Comparison of ENCODE assay signal across 8 cellular contexts in the genomic region with DNA sequence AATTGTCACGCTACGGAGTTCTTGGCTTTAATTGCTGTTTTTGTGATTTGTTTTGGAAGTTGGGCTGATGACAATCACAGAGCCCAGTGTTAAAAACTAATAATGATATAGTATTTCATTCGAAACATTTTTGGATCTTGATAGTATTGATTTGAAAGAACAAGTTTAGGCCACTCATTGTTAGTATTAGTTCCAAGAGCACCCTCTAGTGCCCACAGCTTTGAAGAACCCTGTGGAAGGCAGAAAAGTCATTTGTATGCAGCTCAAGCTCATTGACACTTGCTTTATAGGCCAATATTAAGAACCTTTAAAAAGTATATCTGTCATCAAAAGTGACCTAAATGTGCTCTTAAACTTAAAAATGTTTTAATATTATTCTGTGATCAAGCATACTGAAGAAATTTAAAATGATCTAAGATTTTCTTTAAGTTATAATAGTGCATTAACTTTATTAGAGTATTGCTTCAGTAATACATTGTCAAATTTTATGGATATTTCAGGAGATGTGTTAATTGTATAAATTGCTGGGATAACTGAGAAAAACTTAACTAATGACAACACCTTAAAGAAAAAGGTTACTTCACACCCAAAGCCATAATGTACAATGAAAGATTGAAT.
DNase-seq lines count a peak whose midpoint lies in the region; ATAC-seq and TF ChIP-seq lines count a peak whose summit lies in the region.

No MANE protein-coding gene starts in this region.

- H3K4me3 ChIP-seq in heart left ventricle: no peak overlapping the region
- no peak overlapping the region for H3K4me3 ChIP-seq in Jurkat, Clone E6-1 (ENCODE audit: low read length)
- no peak overlapping the region for H3K4me3 ChIP-seq in RWPE2 (ENCODE audit: severe bottlenecking)
- H3K4me3 ChIP-seq in fibroblast of pulmonary artery (replicated peaks; ENCODE audit: low read depth, low read length): no peak overlapping the region
- H3K4me3 ChIP-seq in retinal pigment epithelial cell (ENCODE audit: low read length): no peak overlapping the region

- H3K27ac ChIP-seq in heart left ventricle (no peak overlapping the region), RWPE2 (ENCODE audit: poor library complexity, severe bottlenecking) (no peak overlapping the region)

- H3K27me3 ChIP-seq in heart left ventricle (peaks cover 0 to 6% (median 0%) of the 10 kb centered on the region in 9 donors), RWPE2 (ENCODE audit: insufficient read depth, poor library complexity, severe bottlenecking) (no peaks in the 10 kb centered on the region)

- 70 to 81% (median 72%) methylated on average over 3 of the region's 3 CpGs for WGBS in heart left ventricle, 4 donors

- DNase-seq in heart left ventricle (no peak), Right ventricle myocardium inferior (ENCODE audit: missing footprints) (no peak), RWPE2 (ENCODE audit: low spot score) (no peak), fibroblast of pulmonary artery (ENCODE audit: low read depth) (peak; percentile 61), retinal pigment epithelial cell (ENCODE audit: low read depth) (peak; percentile 21), cerebellum (ENCODE audit: low spot score) (no peak), NK-92 (lab: John Stamatoyannopoulos, UW; ENCODE audit: unreplicated experiment) (no peak)
- peak; percentile 18 for DNase-seq in Jurkat, Clone E6-1 (ENCODE audit: low read depth, low spot score)

- H3K4me1 ChIP-seq in heart left ventricle: no peaks in the 10 kb centered on the region
- no peaks in the 10 kb centered on the region for H3K4me1 ChIP-seq in RWPE2 (ENCODE audit: insufficient read depth, poor library complexity, severe bottlenecking)

- no peak for TF ChIP-seq POLR2A in heart left ventricle (IDR thresholded peaks at IDR 0.05)

- no peaks in the 10 kb centered on the region for H3K36me3 ChIP-seq in heart left ventricle
- no peaks in the 10 kb centered on the region for H3K36me3 ChIP-seq in RWPE2 (ENCODE audit: low read depth)

- intact Hi-C loops in heart left ventricle (cut with DNase I): loop anchor here in 9 of 10 donors (2.0 to 5.0 kb wide), 6 partner anchors 1083 to 1248 kb away; no protein-coding TSS in a partner anchor
- intact Hi-C loops in Right ventricle myocardium inferior (cut with DNase I): loop anchor here (5.0 kb wide), 1 partner anchor 1238 kb away; no protein-coding TSS in a partner anchor

- H3K9me3 ChIP-seq in heart left ventricle (no peaks in the 10 kb centered on the region), RWPE2 (ENCODE audit: severe bottlenecking) (no peaks in the 10 kb centered on the region)

- TF ChIP-seq CTCF in heart left ventricle (IDR thresholded peaks at IDR 0.05) (peak; percentile 38 to 70 (median 53)), RWPE2 (IDR thresholded peaks at IDR 0.05; ENCODE audit: poor library complexity, severe bottlenecking) (peak; percentile 86), fibroblast of pulmonary artery (IDR thresholded peaks at IDR 0.05; ENCODE audit: low read length, missing control alignments) (peak; percentile 83), retinal pigment epithelial cell (conservative IDR thresholded peaks at IDR 0.05; ENCODE audit: low read depth, low read length) (peak; percentile 85)

- ATAC-seq in heart left ventricle (no peak), Right ventricle myocardium inferior (no peak), RWPE2 (ENCODE audit: low read depth) (peak; percentile 61; the same call in 2 of the 3 replicates)

Comparison
In these comparisons a context has a peak if more than half of its experiments do, and no peak if none do; other contexts are left out.
1. DNase-seq: peak in Jurkat, Clone E6-1 (single experiment), fibroblast of pulmonary artery (single experiment) and retinal pigment epithelial cell (single experiment); none in heart left ventricle (0 of 5), Right ventricle myocardium inferior (single experiment), RWPE2 (single experiment), cerebellum (single experiment) and NK-92 (single experiment).
2. Peak in every context shown above with its lines, with median percentiles within 50 percentile points of each other: CTCF ChIP-seq.